Comparison of ENCODE assay signal across 18 cellular contexts in the genomic region with DNA sequence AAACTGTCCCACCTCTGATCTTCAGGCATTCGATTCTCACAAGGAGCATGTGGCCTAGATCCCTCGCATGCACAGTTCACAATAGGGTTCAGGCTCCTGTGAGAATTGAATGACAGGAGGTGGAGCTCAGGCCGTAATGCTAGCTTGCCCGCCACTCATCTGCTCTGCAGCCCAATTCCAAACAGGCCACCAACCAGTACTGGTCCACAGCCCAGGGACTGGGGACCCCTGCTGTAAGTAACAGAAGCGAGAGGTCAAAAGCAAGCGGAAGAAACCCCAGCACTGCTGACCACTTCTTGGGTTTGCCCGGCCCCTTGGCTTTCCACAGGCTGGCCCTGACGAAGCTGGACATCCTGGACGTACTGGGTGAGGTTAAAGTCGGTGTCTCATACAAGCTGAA.
"Had no signal": no experiment of that assay in that cellular context is flagged by ENCODE, and none has a peak within 500 bp of the region (broad histone marks: within the 10 kb centered on the region; RNA-seq: fewer than 3 reads in every experiment).

No MANE protein-coding gene starts in this region.

- H3K27ac ChIP-seq: colonic mucosa, heart left ventricle, left lung, pancreas, right lobe of liver, transverse colon had no signal

- H3K4me3 ChIP-seq: colonic mucosa, heart left ventricle, left lung, lung, pancreas, right lobe of liver, transverse colon had no signal

- ATAC-seq: heart left ventricle; left lung; natural killer cell treated with Interleukin-12 subunit alpha and Interleukin-12 subunit beta and Interleukin-15 and Interleukin-18, amount 100 ng/mL, for 72 hours; pancreas; right lobe of liver; stimulated activated memory B cell treated with anti-CD40 and anti-IgM and Interleukin-4, amounts not matched to agents 10 μg/mL and 1 μg/mL and 100 μg/mL, for 72 hours had no signal

- DNase-seq: colonic mucosa; dermis blood vessel endothelial cell; foreskin melanocyte; hippocampal formation; mesenchymal stem cell; midbrain; occipital lobe; stimulated activated CD4-positive, alpha-beta T cell treated with anti-CD3 and anti-CD28 coated beads, Interleukin-15, amount 100 ng/mL, for 24 hours; stimulated activated CD4-positive, alpha-beta T cell treated with anti-CD3 and anti-CD28 coated beads, Interleukin-1b, Interleukin-23, amount 100 ng/mL, for 48 hours; stimulated activated CD4-positive, alpha-beta T cell treated with anti-CD3 and anti-CD28 coated beads, Interleukin-4, amount 100 ng/mL, for 24 hours; transverse colon had no signal

- H3K36me3 ChIP-seq: colonic mucosa, left lung, pancreas, transverse colon had no signal

- H3K27me3 ChIP-seq: colonic mucosa, heart left ventricle, left lung, pancreas, right lobe of liver, transverse colon had no signal

- H3K9me3 ChIP-seq: colonic mucosa, heart left ventricle, left lung, pancreas, right lobe of liver, transverse colon had no signal

- H3K4me1 ChIP-seq: left lung had no signal
